Comparison of ENCODE assay signal across 34 cellular contexts in the genomic region with DNA sequence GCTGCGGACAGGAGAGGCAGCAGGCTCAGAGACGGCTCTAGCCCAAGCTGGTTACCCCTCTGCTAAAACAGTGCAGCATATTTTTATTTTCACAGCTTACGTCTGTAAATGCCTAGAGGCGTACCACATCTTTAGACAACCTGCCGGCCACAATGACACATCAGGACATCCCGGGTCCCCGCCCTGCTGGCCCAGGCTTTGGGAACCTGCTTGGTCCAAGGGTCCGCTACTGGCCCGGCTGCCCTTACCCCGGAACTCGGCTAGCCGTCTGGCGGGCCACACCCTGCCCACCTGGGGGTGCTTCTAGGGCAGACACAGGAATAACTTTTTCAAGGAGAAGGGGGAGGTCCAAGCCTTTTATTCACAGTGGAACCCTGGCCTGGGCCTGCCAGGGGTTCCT. TPM values are rescaled to one million over a fixed set of nuclear protein-coding genes. Genes with fewer than 3 reads are reported as not detected.
"Had no signal": no experiment of that assay in that cellular context is flagged by ENCODE, and none has a peak within 500 bp of the region (broad histone marks: within the 10 kb centered on the region; RNA-seq: fewer than 3 reads in every experiment).

No MANE protein-coding gene starts in this region.

- H3K36me3 ChIP-seq: brain microvascular endothelial cell had no signal

- H3K27ac ChIP-seq: brain microvascular endothelial cell, esophagus muscularis mucosa, foreskin keratinocyte, gastrocnemius medialis, heart right ventricle, hepatocyte, WERI-Rb-1 had no signal

- H3K4me2 ChIP-seq: hepatocyte had no signal

- H2AFZ ChIP-seq: hepatocyte had no signal

- H3K4me3 ChIP-seq: esophagus muscularis mucosa, gastrocnemius medialis, heart right ventricle, hepatocyte had no signal

- ATAC-seq: activated CD4-positive, CD25-positive, alpha-beta regulatory T cell treated with anti-CD3 and anti-CD28 coated beads, Interleukin-2, amount 50 U/mL, for 24 hours; activated CD8-positive, alpha-beta T cell treated with anti-CD3 and anti-CD28 coated beads for 36 hours; activated T-cell treated with anti-CD3 and anti-CD28 coated beads, Interleukin-2, amount 50 U/mL, for 4 hours; activated T-helper 17 cell treated with anti-CD3 and anti-CD28 coated beads, Interleukin-2, amount 50 U/mL, for 72 hours; effector memory CD8-positive, alpha-beta T cell; foreskin keratinocyte; gastrocnemius medialis; heart right ventricle had no signal

- DNase-seq: activated B cell treated with CpG ODN at 0.5 μM for 24 hours; activated CD4-positive, alpha-beta T cell treated with anti-CD3 and anti-CD28 coated beads for 48 hours; activated CD4-positive, alpha-beta T cell treated with anti-CD3 and anti-CD28 coated beads, Interleukin-2, amount 50 U/mL, for 1 hour; activated CD4-positive, alpha-beta T cell treated with anti-CD3 and anti-CD28 coated beads, Interleukin-2, amount 50 U/mL, for 48 hours; activated CD8-positive, alpha-beta memory T cell treated with anti-CD3 and anti-CD28 coated beads for 24 hours; activated CD8-positive, alpha-beta T cell treated with anti-CD3 and anti-CD28 coated beads for 36 hours; activated effector memory CD4-positive, alpha-beta T cell treated with Interleukin-2 at 50 U/mL for 16 hours; activated gamma-delta T cell treated with Interleukin-2 at 50 U/mL for 16 hours; activated naive CD4-positive, alpha-beta T cell treated with anti-CD3 and anti-CD28 coated beads, Interleukin-2, amount 50 U/mL, for 16 hours; activated naive CD4-positive, alpha-beta T cell treated with Interleukin-2 at 50 U/mL for 16 hours; activated T-cell treated with anti-CD3 and anti-CD28 coated beads, Interleukin-2, amount 50 U/mL, for 4 hours; amniotic stem cell; anterior cingulate cortex; brain microvascular endothelial cell; caudate nucleus; cortex of kidney; dermis blood vessel endothelial cell; effector CD4-positive, alpha-beta T cell; effector memory CD8-positive, alpha-beta T cell; erythroblast; foreskin keratinocyte; gastrocnemius medialis; glutamatergic neuron; heart right ventricle; T1000; WERI-Rb-1 had no signal

- FAIRE-seq: astrocyte, bronchial epithelial cell, colon had no signal

- H3K9me3 ChIP-seq: esophagus muscularis mucosa, gastrocnemius medialis, heart right ventricle had no signal

- H3K27me3 ChIP-seq: brain microvascular endothelial cell, esophagus muscularis mucosa, foreskin keratinocyte, gastrocnemius medialis, heart right ventricle, hepatocyte had no signal

RNA-seq across cellular contexts. Expression of gene PVALEF, which starts 53.2 kb away (rescaled TPM):
- total RNA-seq: activated B cell treated with CpG ODN at 0.5 μM for 24 hours; activated CD8-positive, alpha-beta T cell treated with anti-CD3 and anti-CD28 coated beads for 36 hours; activated T-cell treated with anti-CD3 and anti-CD28 coated beads, Interleukin-2, amount 50 U/mL, for 4 hours; activated T-helper 17 cell treated with anti-CD3 and anti-CD28 coated beads, Interleukin-2, amount 50 U/mL, for 72 hours; astrocyte; bronchial epithelial cell; chondrocyte; dermis blood vessel endothelial cell; esophagus muscularis mucosa; foreskin keratinocyte; gastrocnemius medialis; heart right ventricle; hepatocyte had no signal
